ENCODE assay signal across 2 cellular contexts in genomic region chr12:80118565-80119337, GRCh38.
A peak's percentile ranks its signal among the peaks of the same experiment; 100 is the strongest.
TF ChIP-seq lines count a peak whose summit lies in the region.

No MANE protein-coding gene starts in this region.

TF ChIP-seq in liver, 16 proteins besides CTCF, POLR2A, EP300 and RAD21 (continued from another document):
- TF ChIP-seq REST (IDR thresholded peaks at IDR 0.05) = no peak
- TF ChIP-seq NR2F2 (IDR thresholded peaks at IDR 0.05) = peak; percentile 90

TF ChIP-seq in HepG2, 621 proteins besides CTCF, POLR2A, EP300 and RAD21 (continued from another document):
- TF ChIP-seq LBX2 (CRISPR knock-in tag; IDR thresholded peaks at IDR 0.05; ENCODE audit: borderline replicate concordance) = no peak
- TF ChIP-seq TGIF2 (CRISPR knock-in tag; IDR thresholded peaks at IDR 0.05) = no peak
- no peak for TF ChIP-seq ATRX (CRISPR knock-in tag; IDR thresholded peaks at IDR 0.05; ENCODE audit: borderline replicate concordance)
- TF ChIP-seq YEATS2 (CRISPR knock-in tag; IDR thresholded peaks at IDR 0.05; ENCODE audit: borderline replicate concordance) = no peak
- TF ChIP-seq FUBP1 (CRISPR knock-in tag; IDR thresholded peaks at IDR 0.05; ENCODE audit: borderline replicate concordance) = no peak
- TF ChIP-seq ETV5 (CRISPR knock-in tag; IDR thresholded peaks at IDR 0.05; ENCODE audit: borderline replicate concordance) = no peak
